ENCODE assay signal across 1 cellular context in genomic region chr22:20024225-20025087, GRCh38.
TF ChIP-seq lines count a peak whose summit lies in the region.

No MANE protein-coding gene starts in this region.

TF ChIP-seq in K562, 482 proteins besides CTCF, POLR2A, EP300 and RAD21 (continues in another document):
- TF ChIP-seq THRAP3 (IDR thresholded peaks at IDR 0.05; ENCODE audit: borderline replicate concordance) (no peak), ZNF324 (CRISPR knock-in tag; IDR thresholded peaks at IDR 0.05) (no peak), DPF2 (IDR thresholded peaks at IDR 0.05) (no peak), POLR2H (tag; IDR thresholded peaks at IDR 0.05; ENCODE audit: low read depth) (no peak), POLR3A (IDR thresholded peaks at IDR 0.05; ENCODE audit: borderline replicate concordance, extremely low read depth, insufficient read depth, insufficient read length) (no peak), SMC3 (conservative IDR thresholded peaks at IDR 0.05; ENCODE audit: insufficient read depth, low read depth, low read length) (no peak), CHD4 (IDR thresholded peaks at IDR 0.05; ENCODE audit: insufficient read depth, insufficient replicate concordance, low read depth, low read length, poor library complexity, severe bottlenecking) (no peak), THRB (CRISPR knock-in tag; conservative IDR thresholded peaks at IDR 0.05) (0 out of 2 replicates have a peak, but pooled peaks have one; percentile 23), HNRNPLL (IDR thresholded peaks at IDR 0.05; ENCODE audit: low read depth, low read length, poor library complexity, severe bottlenecking) (peak; percentile 15), KDM5B (IDR thresholded peaks at IDR 0.05; ENCODE audit: insufficient replicate concordance, low read depth, low read length) (peak; percentile 13), HLTF (IDR thresholded peaks at IDR 0.05) (no peak), NFIC (IDR thresholded peaks at IDR 0.05) (no peak), MXI1 (IDR thresholded peaks at IDR 0.05; ENCODE audit: low read depth, low read length) (peak; percentile 66), CTBP1 (IDR thresholded peaks at IDR 0.05; ENCODE audit: borderline replicate concordance) (no peak), NKRF (IDR thresholded peaks at IDR 0.05; ENCODE audit: borderline replicate concordance) (no peak), ZNF609 (CRISPR knock-in tag; IDR thresholded peaks at IDR 0.05; ENCODE audit: borderline replicate concordance) (no peak), SMARCA4 (IDR thresholded peaks at IDR 0.05) (no peak), ZNF785 (CRISPR knock-in tag; IDR thresholded peaks at IDR 0.05) (no peak), ZNF583 (CRISPR knock-in tag; IDR thresholded peaks at IDR 0.05) (peak; percentile 48; the same call in 1 of the 2 replicates), KLF6 (CRISPR knock-in tag; IDR thresholded peaks at IDR 0.05; ENCODE audit: borderline replicate concordance) (no peak), GTF2F1 (IDR thresholded peaks at IDR 0.05; ENCODE audit: low read depth, low read length) (no peak), NCOA6 (IDR thresholded peaks at IDR 0.05) (no peak), TBL1XR1 (IDR thresholded peaks at IDR 0.05; ENCODE audit: low read length in 2 of 2) (no peak; a peak in 1 of 4 replicates), HOXB6 (CRISPR knock-in tag; IDR thresholded peaks at IDR 0.05; ENCODE audit: borderline replicate concordance) (no peak), GABPB1 (CRISPR knock-in tag; IDR thresholded peaks at IDR 0.05) (no peak), CEBPZ (IDR thresholded peaks at IDR 0.05; ENCODE audit: borderline replicate concordance, low read depth, low read length) (peak; percentile 36; the same call in 1 of the 2 replicates), SETDB1 (IDR thresholded peaks at IDR 0.05; ENCODE audit: low read length) (peak; percentile 3), KLF16 (IDR thresholded peaks at IDR 0.05) (no peak), ERF (CRISPR knock-in tag; IDR thresholded peaks at IDR 0.05) (no peak), ZNF57 (CRISPR knock-in tag; IDR thresholded peaks at IDR 0.05) (no peak), ZNF3 (CRISPR knock-in tag; IDR thresholded peaks at IDR 0.05) (no peak), CHD1 (IDR thresholded peaks at IDR 0.05; ENCODE audit: low read length) (peak; percentile 18), ARID4B (CRISPR knock-in tag; IDR thresholded peaks at IDR 0.05) (no peak), CGGBP1 (CRISPR knock-in tag; IDR thresholded peaks at IDR 0.05) (peak; percentile 72; the same call in 1 of the 2 replicates), NR4A1 (CRISPR knock-in tag; IDR thresholded peaks at IDR 0.05) (no peak), NR4A1 (tag; IDR thresholded peaks at IDR 0.05) (peak; percentile 58; the same call in 1 of the 2 replicates), ZFPM2 (CRISPR knock-in tag; IDR thresholded peaks at IDR 0.05) (no peak), GABPB2 (CRISPR knock-in tag; conservative IDR thresholded peaks at IDR 0.05) (peak; percentile 80; the same call in 1 of the 2 replicates), SRF (CRISPR knock-in tag; IDR thresholded peaks at IDR 0.05) (no peak; a peak in 1 of 4 replicates), PCBP1 (IDR thresholded peaks at IDR 0.05; ENCODE audit: low read depth, low read length, poor library complexity, severe bottlenecking) (no peak), E2F8 (IDR thresholded peaks at IDR 0.05; ENCODE audit: low read depth, partially characterized antibody) (no peak), CCNT2 (IDR thresholded peaks at IDR 0.05; ENCODE audit: borderline replicate concordance, extremely low read depth, insufficient read length, low read depth, low read length) (no peak), ZBTB2 (IDR thresholded peaks at IDR 0.05) (no peak), NR2C1 (IDR thresholded peaks at IDR 0.05) (no peak), NR2C1 (tag; IDR thresholded peaks at IDR 0.05) (no peak)
